ENCODE assay signal across 8 cellular contexts in the genomic region with DNA sequence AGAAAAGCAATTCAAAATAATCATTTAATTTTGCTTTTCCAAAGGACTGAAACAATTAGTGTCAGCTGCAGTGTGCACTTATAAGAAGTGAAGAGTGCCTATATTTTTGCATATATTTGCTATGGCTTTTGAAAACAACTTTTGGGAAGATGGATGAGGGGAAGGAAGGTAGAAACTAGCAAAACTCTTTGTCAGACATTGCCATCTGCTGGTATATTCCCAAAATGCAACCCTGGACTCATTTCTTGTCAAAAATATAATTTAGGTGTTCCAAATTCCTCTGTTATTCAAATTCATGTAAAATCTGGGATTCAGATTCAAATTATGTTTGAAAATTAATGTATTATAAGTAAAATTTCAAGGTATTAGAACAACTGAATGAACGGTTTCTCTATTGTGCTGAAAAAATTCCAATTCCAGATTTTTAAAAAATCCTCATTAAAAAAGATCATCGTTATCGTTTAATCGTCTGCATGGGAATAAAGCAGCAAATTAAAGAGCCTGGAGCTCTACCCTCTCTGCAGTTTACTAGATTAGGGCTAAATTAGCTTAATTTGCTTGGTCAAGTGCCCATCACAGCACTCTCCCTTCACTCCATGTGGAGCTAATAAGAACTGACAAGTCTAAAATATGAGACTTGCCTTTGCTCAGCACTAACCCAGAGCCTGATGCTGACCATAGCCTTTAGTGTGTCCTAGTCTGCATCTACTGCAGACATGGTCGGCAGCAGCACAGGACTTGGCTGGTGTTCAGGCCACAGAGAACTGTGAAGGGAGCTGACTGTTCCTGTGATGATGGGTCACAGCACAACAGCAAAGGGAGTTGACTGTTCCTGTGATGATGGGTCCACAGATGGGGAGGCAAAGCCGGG.
DNase-seq lines count a peak whose midpoint lies in the region; ATAC-seq and TF ChIP-seq lines count a peak whose summit lies in the region.

No MANE protein-coding gene starts in this region.

- H3K9me3 Mint-ChIP-seq in activated CD4-positive, alpha-beta memory T cell treated with anti-CD3 and anti-CD28 coated beads for 36 hours, result no peaks in the 10 kb centered on the region

- H3K27me3 Mint-ChIP-seq in activated CD4-positive, alpha-beta memory T cell treated with anti-CD3 and anti-CD28 coated beads for 36 hours, result no peaks in the 10 kb centered on the region

- CTCF ChIA-PET in activated CD4-positive, alpha-beta memory T cell treated with anti-CD3 and anti-CD28 coated beads for 36 hours (lab: Charles Lee), result interaction anchor here (1.0 to 3.4 kb wide), 5 partner anchors 220 to 550 kb away, joined by 3 to 10 read pairs (median 6); no protein-coding TSS in a partner anchor

- POLR2A ChIA-PET in activated CD4-positive, alpha-beta memory T cell treated with anti-CD3 and anti-CD28 coated beads for 36 hours (lab: Charles Lee), result no interaction called here

- H3K36me3 Mint-ChIP-seq in activated CD4-positive, alpha-beta memory T cell treated with anti-CD3 and anti-CD28 coated beads for 36 hours, result no peaks in the 10 kb centered on the region

- intact Hi-C loops in right lobe of liver (cut with DNase I), result loop anchor here in 1 of 2 donors (10.0 kb wide), 2 partner anchors 217 to 507 kb away; no protein-coding TSS in a partner anchor
- intact Hi-C loops in activated CD4-positive, alpha-beta memory T cell treated with anti-CD3 and anti-CD28 coated beads for 36 hours (cut with micrococcal nuclease), result loop anchor here (1.0 to 2.0 kb wide), 3 partner anchors 347 to 551 kb away; no protein-coding TSS in a partner anchor

- H3K27ac Mint-ChIP-seq in activated CD4-positive, alpha-beta memory T cell treated with anti-CD3 and anti-CD28 coated beads for 36 hours, result no peak overlapping the region

- WGBS in right lobe of liver (ENCODE audit: insufficient coverage, low coverage, low lambda C conversion rate, missing lambda C conversion rate), result 39% methylated on average over 6 of the region's 6 CpGs

- H3K9me3 ChIP-seq in right lobe of liver, result no peaks in the 10 kb centered on the region

- ATAC-seq in right lobe of liver (peak; percentile 57 to 75 (median 64)), HG03280 (IDR thresholded peaks at IDR 0.05; ENCODE audit: unreplicated experiment) (no peak)

- no peak overlapping the region for H3K4me3 ChIP-seq in right lobe of liver

- H3K27me3 ChIP-seq in right lobe of liver, result no peaks in the 10 kb centered on the region

- peak; percentile 7 for DNase-seq in stimulated activated CD4-positive, alpha-beta T cell treated with anti-CD3 and anti-CD28 coated beads, Interleukin-15, amount 100 ng/mL, for 24 hours
- DNase-seq in stimulated activated CD4-positive, alpha-beta T cell treated with anti-CD3 and anti-CD28 coated beads, Interleukin-4, amount 100 ng/mL, for 1 hour, result no peak
- peak; percentile 7 for DNase-seq in NCI-H69 (lab: John Stamatoyannopoulos, UW)
- DNase-seq in cerebellar nuclear complex (lab: John Stamatoyannopoulos, UW), result peak; percentile 13 to 29
- no peak for DNase-seq in right lobe of liver
- DNase-seq in activated CD4-positive, alpha-beta memory T cell treated with anti-CD3 and anti-CD28 coated beads for 36 hours, result no peak
- DNase-seq in effector CD8-positive, alpha-beta T cell (lab: John Stamatoyannopoulos, UW), result no peak

- TF ChIP-seq CTCF in right lobe of liver (IDR thresholded peaks at IDR 0.05), result peak; percentile 73 to 77 (median 73)

- H3K4me1 Mint-ChIP-seq in activated CD4-positive, alpha-beta memory T cell treated with anti-CD3 and anti-CD28 coated beads for 36 hours (ENCODE audit: low read depth), result no peaks in the 10 kb centered on the region

- no peaks in the 10 kb centered on the region for H3K36me3 ChIP-seq in right lobe of liver

- no peaks in the 10 kb centered on the region for H3K4me1 ChIP-seq in right lobe of liver

- no peak overlapping the region for H3K4me3 Mint-ChIP-seq in activated CD4-positive, alpha-beta memory T cell treated with anti-CD3 and anti-CD28 coated beads for 36 hours

- no peak overlapping the region for H3K27ac ChIP-seq in right lobe of liver

- no peak for TF ChIP-seq POLR2A in right lobe of liver (IDR thresholded peaks at IDR 0.05)

Comparison
In these comparisons a context has a peak if more than half of its experiments do, and no peak if none do; other contexts are left out.
1. DNase-seq: peak in stimulated activated CD4-positive, alpha-beta T cell treated with anti-CD3 and anti-CD28 coated beads, Interleukin-15, amount 100 ng/mL, for 24 hours (single experiment), NCI-H69 (single experiment) and cerebellar nuclear complex (2 of 2); none in stimulated activated CD4-positive, alpha-beta T cell treated with anti-CD3 and anti-CD28 coated beads, Interleukin-4, amount 100 ng/mL, for 1 hour (single experiment), right lobe of liver (0 of 3), activated CD4-positive, alpha-beta memory T cell treated with anti-CD3 and anti-CD28 coated beads for 36 hours (single experiment) and effector CD8-positive, alpha-beta T cell (single experiment).